In the genomic region with DNA sequence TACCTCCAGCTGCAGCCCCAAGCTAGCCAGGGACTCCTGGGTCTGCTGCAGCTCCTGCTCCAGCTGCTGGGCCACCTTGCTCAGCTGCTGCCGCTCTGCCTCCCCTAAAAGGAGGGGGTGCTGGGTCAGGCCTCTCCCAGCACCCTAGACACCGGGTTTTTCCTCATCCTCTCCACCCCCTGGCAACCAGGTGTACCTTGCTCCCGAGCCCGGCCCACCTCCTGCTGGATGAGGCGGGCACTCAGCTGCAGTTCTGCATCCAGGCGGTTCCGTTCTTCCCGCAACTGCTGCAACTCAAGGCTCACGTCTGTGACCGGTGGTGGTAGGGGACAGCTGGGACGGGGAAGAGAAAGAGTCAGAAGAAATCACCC, we compare ENCODE assay signal across 17 cellular contexts. TPM values are rescaled to one million over a fixed set of nuclear protein-coding genes. Genes with fewer than 3 reads are reported as not detected.
DNase-seq lines count a peak whose midpoint lies in the region; ATAC-seq, FAIRE-seq and TF ChIP-seq lines count a peak whose summit lies in the region.
"Had no signal": no experiment of that assay in that cellular context is flagged by ENCODE, and none has a peak within 500 bp of the region (broad histone marks: within the 10 kb centered on the region; RNA-seq: fewer than 3 reads in every experiment).

No MANE protein-coding gene starts in this region.

- no peak overlapping the region for H3K4me2 ChIP-seq in astrocyte (ENCODE audit: low read length)
- H3K4me2 ChIP-seq: BLaER1, GM23338 had no signal

- no peak overlapping the region for H3K9ac ChIP-seq in astrocyte (ENCODE audit: low read length)
- H3K9ac ChIP-seq: BLaER1 had no signal

- H3K9me3 ChIP-seq in Caco-2 (no peaks in the 10 kb centered on the region), astrocyte (ENCODE audit: insufficient read depth, low read depth, low read length) (no peaks in the 10 kb centered on the region), small intestine (ENCODE audit: control insufficient read depth, low read depth) (no peaks in the 10 kb centered on the region), breast epithelium (no peaks in the 10 kb centered on the region), gastroesophageal sphincter (no peaks in the 10 kb centered on the region)
- H3K9me3 ChIP-seq: BLaER1 had no signal

- peaks cover 1% of the 10 kb centered on the region for H3K4me1 Mint-ChIP-seq in Caco-2 (ENCODE audit: low read depth, unreplicated experiment)
- H3K4me1 Mint-ChIP-seq in astrocyte (ENCODE audit: low read depth, unreplicated experiment), result peaks cover 21% of the 10 kb centered on the region
- H3K4me1 Mint-ChIP-seq: CD4-positive, CD25-positive, alpha-beta regulatory T cell had no signal

- H3K27me3 Mint-ChIP-seq in Caco-2 (ENCODE audit: insufficient read depth, unreplicated experiment), result no peaks in the 10 kb centered on the region
- H3K27me3 Mint-ChIP-seq in astrocyte (ENCODE audit: low read depth, unreplicated experiment), result no peaks in the 10 kb centered on the region
- H3K27me3 Mint-ChIP-seq: CD4-positive, CD25-positive, alpha-beta regulatory T cell had no signal

- no peaks in the 10 kb centered on the region for H3K27me3 ChIP-seq in Caco-2 (replicated peaks; ENCODE audit: control insufficient read depth, insufficient read depth, low read length)
- no peaks in the 10 kb centered on the region for H3K27me3 ChIP-seq in astrocyte (ENCODE audit: insufficient read depth, low read length)
- H3K27me3 ChIP-seq in small intestine (ENCODE audit: control insufficient read depth in 2 of 2, insufficient read depth in 2 of 2, low read length in 2 of 2), result no peaks in the 10 kb centered on the region
- H3K27me3 ChIP-seq in breast epithelium, result no peaks in the 10 kb centered on the region
- H3K27me3 ChIP-seq in gastroesophageal sphincter, result no peaks in the 10 kb centered on the region
- H3K27me3 ChIP-seq: BLaER1 had no signal

- H2AFZ ChIP-seq in astrocyte (ENCODE audit: low read depth, low read length), result no peak overlapping the region
- H2AFZ ChIP-seq: GM23338 had no signal

- H3K9me3 Mint-ChIP-seq in Caco-2 (ENCODE audit: unreplicated experiment), result no peaks in the 10 kb centered on the region
- no peaks in the 10 kb centered on the region for H3K9me3 Mint-ChIP-seq in astrocyte (ENCODE audit: unreplicated experiment)
- H3K9me3 Mint-ChIP-seq: CD4-positive, CD25-positive, alpha-beta regulatory T cell; H9 had no signal

- H3K27ac ChIP-seq in astrocyte (ENCODE audit: low read depth, low read length) (no peak overlapping the region), small intestine (ENCODE audit: low read depth in 1 of 2, low read length in 1 of 2) (peak overlapping the region; percentile 86 to 95), breast epithelium (no peak overlapping the region), gastroesophageal sphincter (no peak overlapping the region)
- H3K27ac ChIP-seq: BLaER1 had no signal

- CTCF ChIA-PET in Caco-2 (lab: Charles Lee), result no interaction called here

- DNase-seq in Caco-2, result no peak
- DNase-seq in astrocyte (ENCODE audit: low read depth), result no peak
- peak; percentile 73 to 82 for DNase-seq in left colon
- peak; percentile 88 for DNase-seq in small intestine
- DNase-seq in islet precursor cell, result no peak
- no peak for DNase-seq in NCI-H345 (lab: John Stamatoyannopoulos, UW)
- no peak for DNase-seq in breast epithelium (ENCODE audit: low spot score in 2 of 2)
- DNase-seq: 8988T; AML-193; CD4-positive, CD25-positive, alpha-beta regulatory T cell; DMS79; H9 had no signal

- H3K4me1 ChIP-seq in Caco-2 (no peaks in the 10 kb centered on the region), astrocyte (ENCODE audit: insufficient read depth, low read length) (peaks cover 10% of the 10 kb centered on the region), small intestine (ENCODE audit: control insufficient read depth in 2 of 2, insufficient read depth in 1 of 2, low read depth in 1 of 2, low read length in 1 of 2) (peaks cover 0 to 5% of the 10 kb centered on the region in 2 donors), breast epithelium (no peaks in the 10 kb centered on the region), gastroesophageal sphincter (peaks cover 0 to 16% (median 0%) of the 10 kb centered on the region in 3 donors)
- H3K4me1 ChIP-seq: BLaER1 had no signal

- no TSS peak for BruUV-seq in Caco-2 (replicated peaks; lab: Mats Ljungman, UMichigan)

- FAIRE-seq in astrocyte (lab: Jason Lieb, UNC) (no peak), small intestine (lab: Jason Lieb, UNC) (no peak)
- FAIRE-seq: GM12878 had no signal

- H4K20me1 ChIP-seq in astrocyte (ENCODE audit: insufficient read depth, low read length), result no peaks in the 10 kb centered on the region
- H4K20me1 ChIP-seq: BLaER1 had no signal

- TF ChIP-seq EP300 in gastroesophageal sphincter (IDR thresholded peaks at IDR 0.05), result no peak

- POLR2A ChIA-PET in Caco-2 (lab: Charles Lee), result no interaction called here

- H3K36me3 ChIP-seq in Caco-2 (ENCODE audit: control insufficient read depth, insufficient read depth, low read length) (no peaks in the 10 kb centered on the region), astrocyte (ENCODE audit: insufficient read depth, low read length) (peaks cover 3% of the 10 kb centered on the region), small intestine (ENCODE audit: control insufficient read depth in 2 of 2, insufficient read depth in 2 of 2, low read length in 2 of 2) (no peaks in the 10 kb centered on the region), breast epithelium (no peaks in the 10 kb centered on the region), gastroesophageal sphincter (peaks cover 0 to 66% of the 10 kb centered on the region in 2 donors)

- H3K36me3 Mint-ChIP-seq in Caco-2 (ENCODE audit: insufficient read depth, unreplicated experiment) (peaks cover 12% of the 10 kb centered on the region), astrocyte (ENCODE audit: low read depth, unreplicated experiment) (peaks cover 11% of the 10 kb centered on the region)

- TF ChIP-seq POLR2A in breast epithelium (IDR thresholded peaks at IDR 0.05) (no peak), gastroesophageal sphincter (IDR thresholded peaks at IDR 0.05) (no peak)

- intact Hi-C loops in Caco-2 (cut with micrococcal nuclease; ENCODE audit: unreplicated experiment) (no loop called here), left colon (cut with DNase I, micrococcal nuclease) (no loop called here), breast epithelium (cut with DNase I; ENCODE audit: low total_unique reads) (no loop called here)

- H3K4me3 Mint-ChIP-seq in Caco-2 (ENCODE audit: unreplicated experiment) (no peak overlapping the region), astrocyte (ENCODE audit: unreplicated experiment) (no peak overlapping the region)
- H3K4me3 Mint-ChIP-seq: CD4-positive, CD25-positive, alpha-beta regulatory T cell; GM23338; H9 had no signal

- H3K27ac Mint-ChIP-seq in Caco-2 (ENCODE audit: unreplicated experiment) (peak overlapping the region; percentile 60), astrocyte (ENCODE audit: unreplicated experiment) (peak overlapping the region; percentile 7)
- H3K27ac Mint-ChIP-seq: CD4-positive, CD25-positive, alpha-beta regulatory T cell; GM23338 had no signal

- TF ChIP-seq CTCF in Caco-2 (IDR thresholded peaks at IDR 0.05; ENCODE audit: insufficient read depth in 1 of 2, low read depth in 1 of 2, low read length in 1 of 2, severe bottlenecking in 1 of 2, unreplicated experiment in 1 of 2) (no peak), astrocyte (IDR thresholded peaks at IDR 0.05; ENCODE audit: insufficient read depth, low read depth, low read length) (no peak), breast epithelium (IDR thresholded peaks at IDR 0.05) (no peak), gastroesophageal sphincter (IDR thresholded peaks at IDR 0.05) (no peak)

- 23 to 61% (median 46%) methylated on average over 11 of the region's 11 CpGs for WGBS in small intestine, 3 donors
- WGBS in gastroesophageal sphincter (ENCODE audit: low coverage in 1 of 2), 2 donors, result no CpG with 5 or more reads among the region's 11 CpGs

- ATAC-seq in left colon (peak; percentile 82), gastroesophageal sphincter (no peak)
- ATAC-seq: GM12878, GM23338 had no signal

- no peak overlapping the region for H3K4me3 ChIP-seq in Caco-2 (ENCODE audit: low read depth, low read length)
- no peak overlapping the region for H3K4me3 ChIP-seq in astrocyte (ENCODE audit: insufficient read depth, low read depth, low read length)
- peak overlapping the region in 1 of 2 donors; percentile 31 for H3K4me3 ChIP-seq in small intestine (ENCODE audit: low read depth in 1 of 2, low read length in 2 of 2)
- no peak overlapping the region for H3K4me3 ChIP-seq in breast epithelium
- no peak overlapping the region for H3K4me3 ChIP-seq in gastroesophageal sphincter
- H3K4me3 ChIP-seq: BLaER1, GM12878, GM23338 had no signal

- H3K79me2 ChIP-seq in astrocyte (ENCODE audit: insufficient read depth, low read length), result no peaks in the 10 kb centered on the region

RNA-seq across cellular contexts. Expression of a gene that starts 6.1 kb away (rescaled TPM):
- total RNA-seq in Caco-2 (2022), result not detected in 2 replicates
- total RNA-seq in astrocyte, result not detected in 2 replicates
- total RNA-seq in left colon, result not detected
- not detected for polyA plus RNA-seq in small intestine
- total RNA-seq in breast epithelium, result not detected
- not detected for total RNA-seq in gastroesophageal sphincter
- total RNA-seq: CD4-positive, CD25-positive, alpha-beta regulatory T cell; G401; GM12878; GM23338 had no signal
- polyA plus RNA-seq: CD4-positive, CD25-positive, alpha-beta regulatory T cell; GM12878 had no signal

RNA-seq across cellular contexts. Expression of a gene that starts 12.6 kb away (rescaled TPM):
- total RNA-seq in Caco-2 (2022) (37.7 and 43.2 TPM in 2 replicates), astrocyte (10.2 and 11.5 TPM in 2 replicates), left colon (10 to 100 TPM; 24.3 to 39.0 TPM), breast epithelium (10 to 100 TPM; 10.9 to 17.1 (median 17.0) TPM), gastroesophageal sphincter (10 to 100 TPM in 2 of 4 donors, 1 to 10 TPM in 2; 8.2 to 15.6 (median 11.5) TPM)
- polyA plus RNA-seq in small intestine, result 10 to 100 TPM; 13.2 to 29.0 (median 15.0) TPM

RNA-seq across cellular contexts. Expression of a gene that starts 13.4 kb away (rescaled TPM):
- 19.3 and 20.3 TPM in 2 replicates for total RNA-seq in Caco-2 (2022)
- 1.5 and 2.5 TPM in 2 replicates for total RNA-seq in astrocyte
- total RNA-seq in left colon, result 1 to 10 TPM; 4.2 to 7.1 TPM
- 10 to 100 TPM in 1 of 3 donors, 1 to 10 TPM in 2; 1.8 to 12.8 (median 2.2) TPM for polyA plus RNA-seq in small intestine
- total RNA-seq in breast epithelium, result 1 to 10 TPM; 2.3 to 8.5 (median 6.1) TPM
- total RNA-seq in gastroesophageal sphincter, result 1 to 10 TPM; 3.9 to 5.9 (median 5.1) TPM

RNA-seq across cellular contexts. Expression of a gene that starts 24.7 kb away (rescaled TPM):
- not detected in 2 replicates for total RNA-seq in Caco-2 (2022)
- total RNA-seq in astrocyte, result 0.22 and 0.27 TPM in 2 replicates
- not detected for total RNA-seq in left colon
- under 1 TPM in 1 of 3 donors, not detected in 2; 0.07 TPM for polyA plus RNA-seq in small intestine
- under 1 TPM in 1 of 3 donors, not detected in 2; 0.59 TPM for total RNA-seq in breast epithelium
- not detected for total RNA-seq in gastroesophageal sphincter
- total RNA-seq: CD4-positive, CD25-positive, alpha-beta regulatory T cell; G401; GM12878; H9 had no signal
- polyA plus RNA-seq: CD4-positive, CD25-positive, alpha-beta regulatory T cell; GM23338 had no signal

RNA-seq across cellular contexts. Expression of a gene that starts 25.5 kb away (rescaled TPM):
- total RNA-seq in Caco-2 (2022) (not detected in 2 replicates), astrocyte (5.4 and 6.3 TPM in 2 replicates), left colon (1 to 10 TPM; 1.8 to 6.3 TPM), breast epithelium (1 to 10 TPM in 1 of 3 donors, under 1 TPM in 2; 0.64 to 4.5 (median 0.98) TPM), gastroesophageal sphincter (1 to 10 TPM in 2 of 4 donors, under 1 TPM in 1, not detected in 1; 0.58 to 3.4 (median 1.1) TPM)
- polyA plus RNA-seq in small intestine, result 10 to 100 TPM in 2 of 3 donors, 1 to 10 TPM in 1; 8.7 to 32.0 (median 28.1) TPM
- total RNA-seq: CD4-positive, CD25-positive, alpha-beta regulatory T cell; G401 had no signal

Comparison
In these comparisons a context has a peak if more than half of its experiments do, and no peak if none do; other contexts are left out.
1. DNase-seq: peak in left colon (2 of 2) and small intestine (single experiment); none in Caco-2 (0 of 2), astrocyte (single experiment), islet precursor cell (single experiment), NCI-H345 (single experiment) and breast epithelium (0 of 2).
2. H3K27ac ChIP-seq: peak in small intestine (2 of 2); none in astrocyte (single experiment), breast epithelium (0 of 2) and gastroesophageal sphincter (0 of 4).